In genomic region chr2:57892920-57893319, GRCh38 we compare ENCODE assay signal across 15 cellular contexts.
DNase-seq lines count a peak whose midpoint lies in the region; ATAC-seq, FAIRE-seq and TF ChIP-seq lines count a peak whose summit lies in the region.
"Had no signal": no experiment of that assay in that cellular context is flagged by ENCODE, and none has a peak within 500 bp of the region (broad histone marks: within the 10 kb centered on the region; RNA-seq: fewer than 3 reads in every experiment).

No MANE protein-coding gene starts in this region.

- H3K4me1 ChIP-seq in GM12878 (ENCODE audit: control insufficient read depth, insufficient read depth, low read length) (peaks cover 41% of the 10 kb centered on the region), mesendoderm (ENCODE audit: control insufficient read depth, low read depth, low read length) (no peaks in the 10 kb centered on the region), breast epithelium (no peaks in the 10 kb centered on the region)

- no peak overlapping the region for H3K23ac ChIP-seq in mesendoderm (ENCODE audit: low read length)

- SMC1A ChIA-PET in GM12878 (lab: Charles Lee; ENCODE audit: uncharacterized antibody, unreplicated experiment): interaction anchor here (0.7 to 10.5 kb wide), 14 partner anchors 8 to 565 kb away, joined by 3 to 159 read pairs (median 4); no protein-coding TSS in a partner anchor

- no peak for TF ChIP-seq RAD21 in GM12878 (IDR thresholded peaks at IDR 0.05; ENCODE audit: insufficient read depth, low read depth, low read length)

- no peak for TF ChIP-seq POLR2A in GM12878 (IDR thresholded peaks at IDR 0.05; ENCODE audit: low read depth, low read length)
- no peak for TF ChIP-seq POLR2A in breast epithelium (IDR thresholded peaks at IDR 0.05)

- H3K4me2 ChIP-seq in GM12878 (ENCODE audit: control insufficient read depth, insufficient read depth) (peak overlapping the region; percentile 51; the same call in 1 of the 2 replicates), mesendoderm (ENCODE audit: low read length) (no peak overlapping the region)

- no TSS peak for BruUV-seq in GM12878 (replicated peaks; lab: Mats Ljungman, UMichigan)

- CTCF ChIA-PET in GM12878 (lab: Yijun Ruan, JAX): interaction anchor here (0.9 to 5.6 kb wide), 5 partner anchors 9 to 172 kb away, joined by 3 to 32 read pairs (median 4); no protein-coding TSS in a partner anchor

- no peak overlapping the region for H3K4me3 Mint-ChIP-seq in activated naive CD8-positive, alpha-beta T cell treated with anti-CD3 and anti-CD28 coated beads, Interleukin-2, amount 50 U/mL, for 24 hours
- H3K4me3 Mint-ChIP-seq: central memory CD8-positive, alpha-beta T cell had no signal

- TF ChIP-seq EP300 in GM12878 (IDR thresholded peaks at IDR 0.05; ENCODE audit: borderline replicate concordance in 1 of 2, control insufficient read depth in 1 of 2, low read depth in 2 of 2, low read length in 2 of 2): peak; percentile 61 to 65; a peak in 3 of 4 replicates

- H2BK120ac ChIP-seq in mesendoderm (ENCODE audit: low read depth, low read length): no peak overlapping the region

- H2BK15ac ChIP-seq in mesendoderm (replicated peaks; ENCODE audit: low read depth): no peak overlapping the region

- TF ChIP-seq CTCF in GM12878 (IDR thresholded peaks at IDR 0.05 in 2 of 3, conservative IDR thresholded peaks at IDR 0.05 in 1 of 3; ENCODE audit: control insufficient read depth in 2 of 3, extremely low read depth in 1 of 3, insufficient read depth in 1 of 3, low read depth in 3 of 3, low read length in 3 of 3) (no peak), breast epithelium (IDR thresholded peaks at IDR 0.05) (no peak)

- H3K36me3 ChIP-seq in GM12878 (ENCODE audit: control insufficient read depth in 2 of 2, insufficient read depth in 2 of 2, low read length in 1 of 2) (no peaks in the 10 kb centered on the region), mesendoderm (ENCODE audit: control insufficient read depth, insufficient read depth, low read length) (no peaks in the 10 kb centered on the region), breast epithelium (no peaks in the 10 kb centered on the region)

- H4K20me1 ChIP-seq in GM12878 (ENCODE audit: control insufficient read depth, insufficient read depth): no peaks in the 10 kb centered on the region

- H3K9me3 ChIP-seq in GM12878 (replicated peaks; ENCODE audit: control insufficient read depth, insufficient read depth, low read length) (no peaks in the 10 kb centered on the region; the same call in 2 of the 3 replicates), breast epithelium (no peaks in the 10 kb centered on the region)

- 2% methylated on average over 3 of the region's 3 CpGs for WGBS in GM12878 (ENCODE audit: insufficient coverage, insufficient replicate concordance, low lambda C conversion rate, missing lambda C conversion rate)
- WGBS in mesendoderm (ENCODE audit: extremely low coverage, insufficient coverage, low lambda C conversion rate): no CpG with 5 or more reads among the region's 3 CpGs

- H3K27ac Mint-ChIP-seq in activated naive CD8-positive, alpha-beta T cell treated with anti-CD3 and anti-CD28 coated beads, Interleukin-2, amount 50 U/mL, for 24 hours: no peak overlapping the region

- ATAC-seq in GM18520 (IDR thresholded peaks at IDR 0.05; ENCODE audit: unreplicated experiment) (peak; percentile 78), GM21528 (IDR thresholded peaks at IDR 0.05; ENCODE audit: low FRiP score, unreplicated experiment) (peak; percentile 73), HG03135 (IDR thresholded peaks at IDR 0.05; ENCODE audit: unreplicated experiment) (peak; percentile 68), GM12878 (peak; percentile 83)
- ATAC-seq in activated naive CD8-positive, alpha-beta T cell treated with anti-CD3 and anti-CD28 coated beads, Interleukin-2, amount 50 U/mL, for 24 hours: no peak
- ATAC-seq: right cardiac atrium had no signal

- no peaks in the 10 kb centered on the region for H3K9me3 Mint-ChIP-seq in activated naive CD8-positive, alpha-beta T cell treated with anti-CD3 and anti-CD28 coated beads, Interleukin-2, amount 50 U/mL, for 24 hours
- H3K9me3 Mint-ChIP-seq: central memory CD8-positive, alpha-beta T cell had no signal

- peaks cover 12% of the 10 kb centered on the region for H3K4me1 Mint-ChIP-seq in activated naive CD8-positive, alpha-beta T cell treated with anti-CD3 and anti-CD28 coated beads, Interleukin-2, amount 50 U/mL, for 24 hours
- H3K4me1 Mint-ChIP-seq: central memory CD8-positive, alpha-beta T cell had no signal

- H3K36me3 Mint-ChIP-seq in activated naive CD8-positive, alpha-beta T cell treated with anti-CD3 and anti-CD28 coated beads, Interleukin-2, amount 50 U/mL, for 24 hours (ENCODE audit: low read depth): no peaks in the 10 kb centered on the region

- H4K8ac ChIP-seq in mesendoderm (ENCODE audit: low read depth, low read length): no peak overlapping the region

- H3K27me3 Mint-ChIP-seq in activated naive CD8-positive, alpha-beta T cell treated with anti-CD3 and anti-CD28 coated beads, Interleukin-2, amount 50 U/mL, for 24 hours: no peaks in the 10 kb centered on the region

- H3K27me3 ChIP-seq in GM12878 (replicated peaks in 1 of 2; ENCODE audit: control insufficient read depth in 2 of 2, insufficient read depth in 2 of 2, low read length in 1 of 2) (no peaks in the 10 kb centered on the region), mesendoderm (ENCODE audit: insufficient read depth, low read length, poor library complexity) (no peaks in the 10 kb centered on the region), breast epithelium (no peaks in the 10 kb centered on the region)

- no peak overlapping the region for H4K5ac ChIP-seq in mesendoderm (ENCODE audit: low read length)

- H3K9ac ChIP-seq in GM12878 (ENCODE audit: control insufficient read depth, insufficient read depth, low read length): peak overlapping the region; percentile 24
- H3K9ac ChIP-seq in mesendoderm (ENCODE audit: low read length): no peak overlapping the region

- DNase-seq in GM12878 (ENCODE audit: low read depth, low spot score) (peak; percentile 85), mesendoderm (no peak), activated T-cell treated with anti-CD3 and anti-CD28 coated beads for 4 hours (no peak), breast epithelium (ENCODE audit: low spot score in 2 of 2) (no peak)
- DNase-seq in activated naive CD8-positive, alpha-beta T cell treated with anti-CD3 and anti-CD28 coated beads, Interleukin-2, amount 50 U/mL, for 24 hours: no peak
- DNase-seq: COR-L47, mesenchymal stem cell, NCI-H1417, right cardiac atrium, SW 1271 had no signal

- H2AFZ ChIP-seq in GM12878 (ENCODE audit: control insufficient read depth, low read depth, low read length): peak overlapping the region; percentile 74

- no peak overlapping the region for H2BK5ac ChIP-seq in mesendoderm (ENCODE audit: low read length)

- FAIRE-seq in GM12878 (lab: Jason Lieb, UNC): no peak
- FAIRE-seq: frontal cortex had no signal

- RAD21 ChIA-PET in GM12878 (lab: Charles Lee; ENCODE audit: unreplicated experiment): interaction anchor here (0.7 to 6.3 kb wide), 9 partner anchors 10 to 133 kb away, joined by 3 to 66 read pairs (median 4); no protein-coding TSS in a partner anchor

- H3K4me3 ChIP-seq in GM12878 (no peak overlapping the region), mesendoderm (ENCODE audit: low read length) (no peak overlapping the region), breast epithelium (no peak overlapping the region)

- intact Hi-C loops in GM12878 (cut with micrococcal nuclease; ENCODE audit: unreplicated experiment): loop anchor here (1.0 to 2.0 kb wide), 2 partner anchors 9 to 16 kb away; no protein-coding TSS in a partner anchor
- intact Hi-C loops in breast epithelium (cut with DNase I; ENCODE audit: low total_unique reads): no loop called here

- H3K56ac ChIP-seq in mesendoderm (ENCODE audit: low read length): no peak overlapping the region

- H3K18ac ChIP-seq in mesendoderm (ENCODE audit: low read length): no peak overlapping the region

- H3K79me2 ChIP-seq in GM12878 (ENCODE audit: control insufficient read depth, insufficient read depth, low read length) (no peaks in the 10 kb centered on the region), mesendoderm (ENCODE audit: control insufficient read depth, insufficient read depth, low read length) (no peaks in the 10 kb centered on the region)

- POLR2A ChIA-PET in GM12878 (lab: Charles Lee): interaction anchor here (0.5 to 3.9 kb wide), 6 partner anchors 12 to 807 kb away, joined by 3 to 24 read pairs (median 4); no protein-coding TSS in a partner anchor

- no peaks in the 10 kb centered on the region for H3K79me1 ChIP-seq in mesendoderm (ENCODE audit: low read length)

- H2AK5ac ChIP-seq in mesendoderm (ENCODE audit: low read length): no peak overlapping the region

- in situ Hi-C loops in GM12878 (cut with MboI): no loop called here

- H3K27ac ChIP-seq in GM12878 (ENCODE audit: control insufficient read depth, insufficient read depth) (peak overlapping the region; percentile 72), mesendoderm (ENCODE audit: low read depth, low read length) (no peak overlapping the region), breast epithelium (no peak overlapping the region)

- no peak overlapping the region for H3K4ac ChIP-seq in mesendoderm (ENCODE audit: low read depth, low read length)

TF ChIP-seq in GM12878, 131 proteins besides CTCF, POLR2A, EP300 and RAD21 (continues in another document):
- TF ChIP-seq SIX5 (IDR thresholded peaks at IDR 0.05; ENCODE audit: low read depth, low read length, severe bottlenecking): no peak
- no peak for TF ChIP-seq TCF3 (IDR thresholded peaks at IDR 0.05; ENCODE audit: borderline replicate concordance, insufficient read depth, low read depth, low read length)
- peak; percentile 85 for TF ChIP-seq FOXM1 (IDR thresholded peaks at IDR 0.05; ENCODE audit: low read depth, low read length)
- TF ChIP-seq SUPT20H (IDR thresholded peaks at IDR 0.05; ENCODE audit: borderline replicate concordance, control insufficient read depth, low read depth, low read length): no peak
- TF ChIP-seq ZNF24 (IDR thresholded peaks at IDR 0.05): no peak
- no peak for TF ChIP-seq HDAC2 (IDR thresholded peaks at IDR 0.05)
- no peak for TF ChIP-seq HSF1 (IDR thresholded peaks at IDR 0.05; ENCODE audit: low read depth, low read length)
- no peak for TF ChIP-seq PAX8 (IDR thresholded peaks at IDR 0.05)
- TF ChIP-seq HCFC1 (IDR thresholded peaks at IDR 0.05; ENCODE audit: low read length): no peak
